Comparison of ENCODE assay signal across 1 cellular context in genomic region chr16:86213427-86214205, GRCh38.
TF ChIP-seq lines count a peak whose summit lies in the region.

No MANE protein-coding gene starts in this region.

TF ChIP-seq in IMR-90, 13 proteins besides CTCF, POLR2A, EP300 and RAD21 (continued from another document):
- no peak for TF ChIP-seq RCOR1 (IDR thresholded peaks at IDR 0.05; ENCODE audit: insufficient replicate concordance, low read length)
- no peak for TF ChIP-seq MAZ (IDR thresholded peaks at IDR 0.05; ENCODE audit: borderline replicate concordance, low read depth, low read length)
- no peak for TF ChIP-seq NFE2L2 (IDR thresholded peaks at IDR 0.05; ENCODE audit: low read depth, low read length)
TF ChIP-seq in IMR-90: peak in this region for 0.
